In genomic region chr16:87963400-87963799, GRCh38 we compare ENCODE assay signal across 9 cellular contexts. TPM values are rescaled to one million over a fixed set of nuclear protein-coding genes. Genes with fewer than 3 reads are reported as not detected.
A peak's percentile ranks its signal among the peaks of the same experiment; 100 is the strongest.
DNase-seq lines count a peak whose midpoint lies in the region; ATAC-seq, FAIRE-seq and TF ChIP-seq lines count a peak whose summit lies in the region.
"Had no signal": no experiment of that assay in that cellular context is flagged by ENCODE, and none has a peak within 500 bp of the region (broad histone marks: within the 10 kb centered on the region; RNA-seq: fewer than 3 reads in every experiment).

No MANE protein-coding gene starts in this region.

- peak overlapping the region in 4 of 6 donors; percentile 29 to 83 (median 64) for H3K27ac Mint-ChIP-seq in naive B cell

- FAIRE-seq in urothelium cell line (lab: Jason Lieb, UNC) = no peak
- FAIRE-seq: A549 had no signal

- no peak for TF ChIP-seq POLR2A in GM18505 (IDR thresholded peaks at IDR 0.05; ENCODE audit: borderline replicate concordance, extremely low read depth, insufficient read depth, insufficient read length)

- H3K4me3 Mint-ChIP-seq in naive B cell = peak overlapping the region in 4 of 8 donors; percentile 6 to 31 (median 20)

- no peak overlapping the region for H3K4me3 ChIP-seq in adipocyte (ENCODE audit: low read length)
- H3K4me3 ChIP-seq: A549 had no signal

- H3K9me3 Mint-ChIP-seq in naive B cell = no peaks in the 10 kb centered on the region

- no peak overlapping the region for H3K9ac ChIP-seq in adipocyte (ENCODE audit: low read length)

- H3K27me3 ChIP-seq in adipocyte (replicated peaks; ENCODE audit: control insufficient read depth, insufficient read depth, low read length) = no peaks in the 10 kb centered on the region

- no peaks in the 10 kb centered on the region for H3K36me3 ChIP-seq in adipocyte (ENCODE audit: control insufficient read depth, insufficient read depth, low read length, severe bottlenecking)

- peaks cover 0 to 5% of the 10 kb centered on the region in 2 donors for H3K36me3 Mint-ChIP-seq in naive B cell

- H3K9me3 ChIP-seq in adipocyte (ENCODE audit: control insufficient read depth, low read length) = no peaks in the 10 kb centered on the region
- H3K9me3 ChIP-seq: A549 had no signal

- H3K4me1 Mint-ChIP-seq in naive B cell = peaks cover 65 to 83% (median 80%) of the 10 kb centered on the region in 3 donors

- ATAC-seq in naive B cell (ENCODE audit: low read depth in 2 of 2) (peak; percentile 54 to 63), GM19351 (IDR thresholded peaks at IDR 0.05; ENCODE audit: unreplicated experiment) (no peak), GM18505 (IDR thresholded peaks at IDR 0.05; ENCODE audit: unreplicated experiment) (no peak)
- ATAC-seq: A549 had no signal

- peak; percentile 47 for DNase-seq in activated gamma-delta T cell treated with Interleukin-2 at 50 U/mL for 16 hours
- DNase-seq in activated gamma-delta T cell (lab: John Stamatoyannopoulos, UW) = no peak
- DNase-seq in adipocyte (ENCODE audit: low read depth) = peak; percentile 61
- DNase-seq in naive B cell = no peak
- DNase-seq in urothelium cell line (ENCODE audit: low spot score) = peak; percentile 18
- no peak for DNase-seq in NCI-H345 treated with DMSO at 0.1 percent for 48 hours (lab: John Stamatoyannopoulos, UW; ENCODE audit: unreplicated experiment)

- H3K4me1 ChIP-seq in adipocyte (ENCODE audit: control insufficient read depth, insufficient read depth, low read length) = peaks cover 23% of the 10 kb centered on the region
- H3K4me1 ChIP-seq: A549 had no signal

- H3K27me3 Mint-ChIP-seq in naive B cell = no peaks in the 10 kb centered on the region

RNA-seq across cellular contexts. Expression of gene BANP, which starts 12.2 kb away (rescaled TPM):
- polyA plus RNA-seq in naive B cell (ENCODE audit: low read depth in 6 of 6) = 10 to 100 TPM; 24.3 to 40.1 (median 28.5) TPM

RNA-seq across cellular contexts. Expression of gene CA5A, which starts 27.1 kb away (rescaled TPM):
- polyA plus RNA-seq in naive B cell (ENCODE audit: low read depth in 6 of 6) = not detected
- polyA plus RNA-seq: A549 had no signal

Comparison
In these comparisons a context has a peak if more than half of its experiments do, and no peak if none do; other contexts are left out.
1. DNase-seq: peak in activated gamma-delta T cell treated with Interleukin-2 at 50 U/mL for 16 hours (single experiment), adipocyte (single experiment) and urothelium cell line (single experiment); none in activated gamma-delta T cell (single experiment), naive B cell (single experiment) and NCI-H345 treated with DMSO at 0.1 percent for 48 hours (single experiment).
2. ATAC-seq: peak in naive B cell (2 of 2); none in GM19351 (single experiment) and GM18505 (single experiment).